Comparison of ENCODE assay signal across 10 cellular contexts in genomic region chr3:37906734-37907282, GRCh38. TPM values are rescaled to one million over a fixed set of nuclear protein-coding genes. Genes with fewer than 3 reads are reported as not detected.
DNase-seq lines count a peak whose midpoint lies in the region; ATAC-seq and TF ChIP-seq lines count a peak whose summit lies in the region.
"Had no signal": no experiment of that assay in that cellular context is flagged by ENCODE, and none has a peak within 500 bp of the region (broad histone marks: within the 10 kb centered on the region; RNA-seq: fewer than 3 reads in every experiment).

No MANE protein-coding gene starts in this region.

- H3K4me1 Mint-ChIP-seq in stimulated activated naive CD8-positive, alpha-beta T cell treated with anti-CD3 and anti-CD28 coated beads, Interleukin-15, amount 100 ng/mL, for 72 hours: peaks cover 57% of the 10 kb centered on the region

- no peaks in the 10 kb centered on the region for H3K36me3 ChIP-seq in right atrium auricular region

- peak overlapping the region; percentile 51 to 78 for H3K27ac Mint-ChIP-seq in stimulated activated naive CD8-positive, alpha-beta T cell treated with anti-CD3 and anti-CD28 coated beads, Interleukin-15, amount 100 ng/mL, for 72 hours
- H3K27ac Mint-ChIP-seq: activated naive CD4-positive, alpha-beta T cell treated with anti-CD3 and anti-CD28 coated beads, Interleukin-2, amount 50 U/mL, for 24 hours had no signal

- no peaks in the 10 kb centered on the region for H3K27me3 ChIP-seq in right atrium auricular region

- peaks cover 36% of the 10 kb centered on the region for H3K27me3 Mint-ChIP-seq in stimulated activated naive CD8-positive, alpha-beta T cell treated with anti-CD3 and anti-CD28 coated beads, Interleukin-15, amount 100 ng/mL, for 72 hours
- H3K27me3 Mint-ChIP-seq: activated naive CD4-positive, alpha-beta T cell treated with anti-CD3 and anti-CD28 coated beads, Interleukin-2, amount 50 U/mL, for 24 hours had no signal

- H3K9me3 ChIP-seq in right atrium auricular region: no peaks in the 10 kb centered on the region

- H3K4me3 Mint-ChIP-seq in stimulated activated naive CD8-positive, alpha-beta T cell treated with anti-CD3 and anti-CD28 coated beads, Interleukin-15, amount 100 ng/mL, for 72 hours: peak overlapping the region; percentile 52 to 53
- H3K4me3 Mint-ChIP-seq: activated naive CD4-positive, alpha-beta T cell treated with anti-CD3 and anti-CD28 coated beads, Interleukin-2, amount 50 U/mL, for 24 hours had no signal

- TF ChIP-seq CTCF in right atrium auricular region (IDR thresholded peaks at IDR 0.05): no peak

- peaks cover 0 to 77% of the 10 kb centered on the region in 2 donors for H3K4me1 ChIP-seq in right atrium auricular region

- peak; percentile 86 for ATAC-seq in stimulated activated naive CD8-positive, alpha-beta T cell treated with anti-CD3 and anti-CD28 coated beads, Interleukin-15, amount 100 ng/mL, for 72 hours
- ATAC-seq in GM21737 (IDR thresholded peaks at IDR 0.05; ENCODE audit: unreplicated experiment): no peak

- peak; percentile 5 for DNase-seq in activated CD4-positive, alpha-beta T cell treated with anti-CD3 and anti-CD28 coated beads for 48 hours
- DNase-seq in activated CD4-positive, alpha-beta T cell treated with anti-CD3 and anti-CD28 coated beads, Interleukin-2, amount 50 U/mL, for 4 hours: no peak
- peak; percentile 84 for DNase-seq in SW480 (ENCODE audit: low spot score)
- no peak for DNase-seq in right atrium auricular region (ENCODE audit: low spot score)
- peak; percentile 27 to 70 for DNase-seq in stimulated activated naive CD8-positive, alpha-beta T cell treated with anti-CD3 and anti-CD28 coated beads, Interleukin-15, amount 100 ng/mL, for 72 hours
- DNase-seq in NCI-H1417 treated with DMSO at 0.1 percent for 48 hours (lab: John Stamatoyannopoulos, UW): no peak
- no peak for DNase-seq in NCI-H2029 treated with DMSO at 0.1 percent for 48 hours (lab: John Stamatoyannopoulos, UW)
- DNase-seq: GF-D8 had no signal

- H3K27ac ChIP-seq in right atrium auricular region: peak overlapping the region; percentile 52 to 87

- H3K9me3 Mint-ChIP-seq in stimulated activated naive CD8-positive, alpha-beta T cell treated with anti-CD3 and anti-CD28 coated beads, Interleukin-15, amount 100 ng/mL, for 72 hours: no peaks in the 10 kb centered on the region
- H3K9me3 Mint-ChIP-seq: activated naive CD4-positive, alpha-beta T cell treated with anti-CD3 and anti-CD28 coated beads, Interleukin-2, amount 50 U/mL, for 24 hours had no signal

- no peak overlapping the region for H3K4me3 ChIP-seq in right atrium auricular region

RNA-seq across cellular contexts. Expression of gene CTDSPL, which starts 45.1 kb away (rescaled TPM):
- 10 to 100 TPM; 35.1 to 58.4 TPM for total RNA-seq in right atrium auricular region

Comparison
In these comparisons a context has a peak if more than half of its experiments do, and no peak if none do; other contexts are left out.
1. DNase-seq: peak in activated CD4-positive, alpha-beta T cell treated with anti-CD3 and anti-CD28 coated beads for 48 hours (single experiment), SW480 (single experiment) and stimulated activated naive CD8-positive, alpha-beta T cell treated with anti-CD3 and anti-CD28 coated beads, Interleukin-15, amount 100 ng/mL, for 72 hours (2 of 2); none in activated CD4-positive, alpha-beta T cell treated with anti-CD3 and anti-CD28 coated beads, Interleukin-2, amount 50 U/mL, for 4 hours (0 of 2), right atrium auricular region (single experiment), NCI-H1417 treated with DMSO at 0.1 percent for 48 hours (single experiment) and NCI-H2029 treated with DMSO at 0.1 percent for 48 hours (single experiment).